Comparison of ENCODE assay signal across 7 cellular contexts in genomic region chr2:68156419-68156818, GRCh38. TPM values are rescaled to one million over a fixed set of nuclear protein-coding genes. Genes with fewer than 3 reads are reported as not detected.
A peak's percentile ranks its signal among the peaks of the same experiment; 100 is the strongest.
DNase-seq lines count a peak whose midpoint lies in the region; ATAC-seq and TF ChIP-seq lines count a peak whose summit lies in the region.

No MANE protein-coding gene starts in this region.

- intact Hi-C loops in activated CD8-positive, alpha-beta T cell treated with anti-CD3 and anti-CD28 coated beads for 36 hours (cut with micrococcal nuclease): loop anchor here (5.0 kb wide), 1 partner anchor 96 kb away; the partner anchor contains the start of gene PPP3R1

- H3K4me1 Mint-ChIP-seq in HFFc6 (ENCODE audit: low read depth): peaks cover 34% of the 10 kb centered on the region
- H3K4me1 Mint-ChIP-seq in activated CD8-positive, alpha-beta T cell treated with anti-CD3 and anti-CD28 coated beads for 36 hours (ENCODE audit: low read depth): peaks cover 51% of the 10 kb centered on the region
- peaks cover 24 to 40% of the 10 kb centered on the region in 2 donors for H3K4me1 Mint-ChIP-seq in stimulated activated naive B cell treated with anti-CD40 and anti-IgM and Interleukin-4, amounts not matched to agents 10 μg/mL and 1 μg/mL and 100 μg/mL, for 72 hours

- no peak for TF ChIP-seq CTCF in HFFc6 (IDR thresholded peaks at IDR 0.05)
- TF ChIP-seq CTCF in activated CD8-positive, alpha-beta T cell treated with anti-CD3 and anti-CD28 coated beads for 36 hours (IDR thresholded peaks at IDR 0.05): no peak

- H3K4me3 ChIP-seq in iPS-11a (ENCODE audit: low read depth, low read length): peak overlapping the region; percentile 94

- DNase-seq in HFFc6 (no peak), GM03348 (ENCODE audit: low spot score) (no peak), RPMI8226 (no peak), midbrain (lab: John Stamatoyannopoulos, UW) (no peak)
- DNase-seq in activated CD8-positive, alpha-beta T cell treated with anti-CD3 and anti-CD28 coated beads for 36 hours: no peak
- no peak for DNase-seq in stimulated activated naive B cell treated with anti-CD40 and anti-IgM and Interleukin-4, amounts not matched to agents 10 μg/mL and 1 μg/mL and 100 μg/mL, for 72 hours

- no peaks in the 10 kb centered on the region for H3K9me3 Mint-ChIP-seq in HFFc6
- no peaks in the 10 kb centered on the region for H3K9me3 Mint-ChIP-seq in activated CD8-positive, alpha-beta T cell treated with anti-CD3 and anti-CD28 coated beads for 36 hours
- H3K9me3 Mint-ChIP-seq in stimulated activated naive B cell treated with anti-CD40 and anti-IgM and Interleukin-4, amounts not matched to agents 10 μg/mL and 1 μg/mL and 100 μg/mL, for 72 hours: no peaks in the 10 kb centered on the region

- peak overlapping the region; percentile 99 for H3K4me3 Mint-ChIP-seq in HFFc6
- H3K4me3 Mint-ChIP-seq in activated CD8-positive, alpha-beta T cell treated with anti-CD3 and anti-CD28 coated beads for 36 hours: peak overlapping the region; percentile 97
- peak overlapping the region; percentile 98 to 99 for H3K4me3 Mint-ChIP-seq in stimulated activated naive B cell treated with anti-CD40 and anti-IgM and Interleukin-4, amounts not matched to agents 10 μg/mL and 1 μg/mL and 100 μg/mL, for 72 hours

- peak overlapping the region; percentile 100 for H3K27ac Mint-ChIP-seq in HFFc6
- H3K27ac Mint-ChIP-seq in activated CD8-positive, alpha-beta T cell treated with anti-CD3 and anti-CD28 coated beads for 36 hours: peak overlapping the region; percentile 100
- H3K27ac Mint-ChIP-seq in stimulated activated naive B cell treated with anti-CD40 and anti-IgM and Interleukin-4, amounts not matched to agents 10 μg/mL and 1 μg/mL and 100 μg/mL, for 72 hours: peak overlapping the region; percentile 100

- POLR2A ChIA-PET in activated CD8-positive, alpha-beta T cell treated with anti-CD3 and anti-CD28 coated beads for 36 hours (lab: Charles Lee): interaction anchor here (0.7 to 2.5 kb wide), 6 partner anchors 11 to 1772 kb away, joined by 3 to 15 read pairs (median 8); no protein-coding TSS in a partner anchor

- H3K36me3 Mint-ChIP-seq in HFFc6 (ENCODE audit: low read depth): peaks cover 20% of the 10 kb centered on the region
- peaks cover 23% of the 10 kb centered on the region for H3K36me3 Mint-ChIP-seq in activated CD8-positive, alpha-beta T cell treated with anti-CD3 and anti-CD28 coated beads for 36 hours (ENCODE audit: low read depth)
- H3K36me3 Mint-ChIP-seq in stimulated activated naive B cell treated with anti-CD40 and anti-IgM and Interleukin-4, amounts not matched to agents 10 μg/mL and 1 μg/mL and 100 μg/mL, for 72 hours: peaks cover 16 to 21% of the 10 kb centered on the region in 2 donors

- H3K27me3 Mint-ChIP-seq in HFFc6 (ENCODE audit: insufficient read depth): peaks cover 6% of the 10 kb centered on the region
- H3K27me3 Mint-ChIP-seq in activated CD8-positive, alpha-beta T cell treated with anti-CD3 and anti-CD28 coated beads for 36 hours: no peaks in the 10 kb centered on the region
- no peaks in the 10 kb centered on the region for H3K27me3 Mint-ChIP-seq in stimulated activated naive B cell treated with anti-CD40 and anti-IgM and Interleukin-4, amounts not matched to agents 10 μg/mL and 1 μg/mL and 100 μg/mL, for 72 hours

- no peak for ATAC-seq in activated CD8-positive, alpha-beta T cell treated with anti-CD3 and anti-CD28 coated beads for 36 hours
- no peak for ATAC-seq in stimulated activated naive B cell treated with anti-CD40 and anti-IgM and Interleukin-4, amounts not matched to agents 10 μg/mL and 1 μg/mL and 100 μg/mL, for 72 hours (replicated peaks)

- CTCF ChIA-PET in activated CD8-positive, alpha-beta T cell treated with anti-CD3 and anti-CD28 coated beads for 36 hours (lab: Charles Lee): interaction anchor here (1.2 to 2.9 kb wide), 7 partner anchors 11 to 126 kb away, joined by 3 to 22 read pairs (median 6); no protein-coding TSS in a partner anchor

RNA-seq across cellular contexts. Expression of gene PNO1, which starts 1.3 kb away (rescaled TPM):
- 10 to 100 TPM; 18.3 to 26.0 (median 20.4) TPM for total RNA-seq in HFFc6 (2021; fragmentation: NEBNext Ultra II Directional; extraction: Animal tissue kit (Norgen Biotek cat#: 25700))
- total RNA-seq in activated CD8-positive, alpha-beta T cell treated with anti-CD3 and anti-CD28 coated beads for 36 hours: 10 to 100 TPM; 25.1 to 26.2 TPM
